ENCODE assay signal across 8 cellular contexts in the genomic region with DNA sequence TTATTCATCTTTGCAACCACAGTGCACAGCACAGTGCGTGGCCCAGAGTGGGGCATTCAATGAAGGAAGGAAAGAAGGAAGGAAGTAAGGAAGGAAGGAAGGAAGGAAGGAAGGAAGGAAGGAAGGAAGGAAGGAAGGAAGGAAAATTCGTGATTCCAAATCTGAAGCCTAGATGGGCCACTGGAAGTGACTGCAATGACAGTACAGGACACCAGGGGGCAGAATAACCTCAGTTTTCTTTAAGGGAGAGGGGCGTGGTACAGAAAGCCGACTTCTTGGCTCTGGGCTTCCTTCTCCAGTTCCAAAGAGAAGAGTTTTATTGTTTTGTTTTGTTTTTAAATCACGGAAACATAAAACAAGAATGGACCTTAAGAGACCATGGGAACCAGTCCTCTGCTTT. TPM values are rescaled to one million over a fixed set of nuclear protein-coding genes. Genes with fewer than 3 reads are reported as not detected.
DNase-seq lines count a peak whose midpoint lies in the region; ATAC-seq and TF ChIP-seq lines count a peak whose summit lies in the region.

No MANE protein-coding gene starts in this region.

- no peaks in the 10 kb centered on the region for H4K20me1 ChIP-seq in KMS-11 (ENCODE audit: insufficient read depth)

- peaks cover 8% of the 10 kb centered on the region for H3K4me1 ChIP-seq in KMS-11 (ENCODE audit: low read depth, poor library complexity, severe bottlenecking)

- H3K4me3 ChIP-seq in KMS-11 (IDR thresholded peaks at IDR 0.05; ENCODE audit: insufficient read depth, low read depth, low read length), result no peak overlapping the region
- no peak overlapping the region for H3K4me3 ChIP-seq in retinal pigment epithelial cell (ENCODE audit: low read length)

- H3K9me3 Mint-ChIP-seq in activated naive CD4-positive, alpha-beta T cell treated with anti-CD3 and anti-CD28 coated beads, Interleukin-2, amount 50 U/mL, for 72 hours, result no peaks in the 10 kb centered on the region

- DNase-seq in GM03348 (ENCODE audit: low spot score) (peak; percentile 65), Right ventricle myocardium superior (no peak), retinal pigment epithelial cell (ENCODE audit: low read depth) (no peak)
- DNase-seq in activated naive CD4-positive, alpha-beta T cell treated with anti-CD3 and anti-CD28 coated beads, Interleukin-2, amount 50 U/mL, for 72 hours (ENCODE audit: low spot score in 2 of 2), result peak in 1 of 2 donors; percentile 47

- no peaks in the 10 kb centered on the region for H3K36me3 Mint-ChIP-seq in activated naive CD4-positive, alpha-beta T cell treated with anti-CD3 and anti-CD28 coated beads, Interleukin-2, amount 50 U/mL, for 72 hours

- intact Hi-C loops in Right ventricle myocardium superior (cut with DNase I), result loop anchor here (10.0 kb wide), 3 partner anchors 218 to 458 kb away; a partner anchor contains a TSS

- no peaks in the 10 kb centered on the region for H3K79me2 ChIP-seq in KMS-11 (ENCODE audit: insufficient read depth, low read depth)

- TF ChIP-seq CTCF in KMS-11 (conservative IDR thresholded peaks at IDR 0.05; ENCODE audit: low read depth, low read length), result peak; percentile 83
- TF ChIP-seq CTCF in retinal pigment epithelial cell (conservative IDR thresholded peaks at IDR 0.05; ENCODE audit: low read depth, low read length), result peak; percentile 73

- 0 out of 2 replicates have a peak overlapping the region, but pooled peaks have one; percentile 36 for H3K4me2 ChIP-seq in KMS-11

- ATAC-seq in SK-N-SH treated with all-trans-retinoic acid at 6 μM for 48 hours (peak; percentile 75), Right ventricle myocardium superior (ENCODE audit: poor library complexity) (peak; percentile 73), GM21529 (IDR thresholded peaks at IDR 0.05; ENCODE audit: unreplicated experiment) (no peak), HG03175 (IDR thresholded peaks at IDR 0.05; ENCODE audit: unreplicated experiment) (no peak)
- peak; percentile 46 to 54 for ATAC-seq in activated naive CD4-positive, alpha-beta T cell treated with anti-CD3 and anti-CD28 coated beads, Interleukin-2, amount 50 U/mL, for 72 hours

- no peak overlapping the region for H3K27ac Mint-ChIP-seq in activated naive CD4-positive, alpha-beta T cell treated with anti-CD3 and anti-CD28 coated beads, Interleukin-2, amount 50 U/mL, for 72 hours

- H3K9ac ChIP-seq in KMS-11, result no peak overlapping the region

- no peaks in the 10 kb centered on the region for H3K36me3 ChIP-seq in KMS-11 (ENCODE audit: insufficient read depth)

- no peaks in the 10 kb centered on the region for H3K27me3 ChIP-seq in KMS-11 (ENCODE audit: insufficient read depth, low read depth)

- H2AFZ ChIP-seq in KMS-11 (ENCODE audit: low read depth), result peak overlapping the region; percentile 36; the same call in 1 of the 2 replicates

- no peak overlapping the region for H3K27ac ChIP-seq in KMS-11

TF ChIP-seq in SK-N-SH treated with all-trans-retinoic acid at 6 μM for 48 hours, 23 proteins besides CTCF, POLR2A, EP300 and RAD21:
- TF ChIP-seq ZNF565 (CRISPR knock-in tag; conservative IDR thresholded peaks at IDR 0.05; ENCODE audit: low read depth) (no peak), ZFP3 (CRISPR knock-in tag; IDR thresholded peaks at IDR 0.05) (no peak), ZC3H10 (CRISPR knock-in tag; IDR thresholded peaks at IDR 0.05) (no peak), ISL1 (CRISPR knock-in tag; IDR thresholded peaks at IDR 0.05) (no peak), PPARA (CRISPR knock-in tag; IDR thresholded peaks at IDR 0.05; ENCODE audit: borderline replicate concordance) (no peak), ZFP30 (CRISPR knock-in tag; IDR thresholded peaks at IDR 0.05) (no peak), ARNTL (CRISPR knock-in tag; IDR thresholded peaks at IDR 0.05; ENCODE audit: borderline replicate concordance, low read depth) (no peak), TCF4 (CRISPR knock-in tag; IDR thresholded peaks at IDR 0.05; ENCODE audit: borderline replicate concordance) (no peak), BACH2 (CRISPR knock-in tag; IDR thresholded peaks at IDR 0.05; ENCODE audit: borderline replicate concordance) (no peak), GLIS3 (CRISPR knock-in tag; IDR thresholded peaks at IDR 0.05) (no peak), SNAI2 (CRISPR knock-in tag; IDR thresholded peaks at IDR 0.05) (no peak)
- TF ChIP-seq, protein P1, sequence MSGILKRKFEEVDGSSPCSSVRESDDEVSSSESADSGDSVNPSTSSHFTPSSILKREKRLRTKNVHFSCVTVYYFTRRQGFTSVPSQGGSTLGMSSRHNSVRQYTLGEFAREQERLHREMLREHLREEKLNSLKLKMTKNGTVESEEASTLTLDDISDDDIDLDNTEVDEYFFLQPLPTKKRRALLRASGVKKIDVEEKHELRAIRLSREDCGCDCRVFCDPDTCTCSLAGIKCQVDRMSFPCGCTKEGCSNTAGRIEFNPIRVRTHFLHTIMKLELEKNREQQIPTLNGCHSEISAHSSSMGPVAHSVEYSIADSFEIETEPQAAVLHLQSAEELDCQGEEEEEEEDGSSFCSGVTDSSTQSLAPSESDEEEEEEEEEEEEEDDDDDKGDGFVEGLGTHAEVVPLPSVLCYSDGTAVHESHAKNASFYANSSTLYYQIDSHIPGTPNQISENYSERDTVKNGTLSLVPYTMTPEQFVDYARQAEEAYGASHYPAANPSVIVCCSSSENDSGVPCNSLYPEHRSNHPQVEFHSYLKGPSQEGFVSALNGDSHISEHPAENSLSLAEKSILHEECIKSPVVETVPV (CRISPR knock-in tag; IDR thresholded peaks at IDR 0.05), result no peak
- TF ChIP-seq, protein P2, sequence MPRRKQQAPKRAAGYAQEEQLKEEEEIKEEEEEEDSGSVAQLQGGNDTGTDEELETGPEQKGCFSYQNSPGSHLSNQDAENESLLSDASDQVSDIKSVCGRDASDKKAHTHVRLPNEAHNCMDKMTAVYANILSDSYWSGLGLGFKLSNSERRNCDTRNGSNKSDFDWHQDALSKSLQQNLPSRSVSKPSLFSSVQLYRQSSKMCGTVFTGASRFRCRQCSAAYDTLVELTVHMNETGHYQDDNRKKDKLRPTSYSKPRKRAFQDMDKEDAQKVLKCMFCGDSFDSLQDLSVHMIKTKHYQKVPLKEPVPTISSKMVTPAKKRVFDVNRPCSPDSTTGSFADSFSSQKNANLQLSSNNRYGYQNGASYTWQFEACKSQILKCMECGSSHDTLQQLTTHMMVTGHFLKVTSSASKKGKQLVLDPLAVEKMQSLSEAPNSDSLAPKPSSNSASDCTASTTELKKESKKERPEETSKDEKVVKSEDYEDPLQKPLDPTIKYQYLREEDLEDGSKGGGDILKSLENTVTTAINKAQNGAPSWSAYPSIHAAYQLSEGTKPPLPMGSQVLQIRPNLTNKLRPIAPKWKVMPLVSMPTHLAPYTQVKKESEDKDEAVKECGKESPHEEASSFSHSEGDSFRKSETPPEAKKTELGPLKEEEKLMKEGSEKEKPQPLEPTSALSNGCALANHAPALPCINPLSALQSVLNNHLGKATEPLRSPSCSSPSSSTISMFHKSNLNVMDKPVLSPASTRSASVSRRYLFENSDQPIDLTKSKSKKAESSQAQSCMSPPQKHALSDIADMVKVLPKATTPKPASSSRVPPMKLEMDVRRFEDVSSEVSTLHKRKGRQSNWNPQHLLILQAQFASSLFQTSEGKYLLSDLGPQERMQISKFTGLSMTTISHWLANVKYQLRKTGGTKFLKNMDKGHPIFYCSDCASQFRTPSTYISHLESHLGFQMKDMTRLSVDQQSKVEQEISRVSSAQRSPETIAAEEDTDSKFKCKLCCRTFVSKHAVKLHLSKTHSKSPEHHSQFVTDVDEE (CRISPR knock-in tag; IDR thresholded peaks at IDR 0.05), result no peak

RNA-seq across cellular contexts. Expression of a gene that starts 47.8 kb away (rescaled TPM):
- 1 to 10 TPM in 1 of 2 donors, not detected in 1; 2.0 TPM for total RNA-seq in activated naive CD4-positive, alpha-beta T cell treated with anti-CD3 and anti-CD28 coated beads, Interleukin-2, amount 50 U/mL, for 72 hours
- 15.4 TPM for total RNA-seq in Right ventricle myocardium superior

Comparison
In these comparisons a context has a peak if more than half of its experiments do, and no peak if none do; other contexts are left out.
1. ATAC-seq: peak in SK-N-SH treated with all-trans-retinoic acid at 6 μM for 48 hours (single experiment), activated naive CD4-positive, alpha-beta T cell treated with anti-CD3 and anti-CD28 coated beads, Interleukin-2, amount 50 U/mL, for 72 hours (2 of 2) and Right ventricle myocardium superior (single experiment); none in GM21529 (single experiment) and HG03175 (single experiment).